ENCODE assay signal across 28 cellular contexts in genomic region chr10:73634397-73634796, GRCh38. TPM values are rescaled to one million over a fixed set of nuclear protein-coding genes. Genes with fewer than 3 reads are reported as not detected.
DNase-seq lines count a peak whose midpoint lies in the region; ATAC-seq, FAIRE-seq and TF ChIP-seq lines count a peak whose summit lies in the region.
"Had no signal": no experiment of that assay in that cellular context is flagged by ENCODE, and none has a peak within 500 bp of the region (broad histone marks: within the 10 kb centered on the region; RNA-seq: fewer than 3 reads in every experiment).

No MANE protein-coding gene starts in this region.

- H4K20me1 ChIP-seq in IMR-90 (ENCODE audit: insufficient read depth, low read length): no peaks in the 10 kb centered on the region

- no peak overlapping the region; the same call in 1 of the 2 replicates for H3K4me2 ChIP-seq in IMR-90 (ENCODE audit: low read depth, low read length)
- no peak overlapping the region for H3K4me2 ChIP-seq in mesendoderm (ENCODE audit: low read length)

- dilution Hi-C loops in IMR-90 (cut with HindIII; ENCODE audit: low sequenced_read_pairs, unreplicated experiment): no loop called here

- H3K79me2 ChIP-seq in mesendoderm (ENCODE audit: control insufficient read depth, insufficient read depth, low read length): no peaks in the 10 kb centered on the region

- no peak overlapping the region for H3K56ac ChIP-seq in IMR-90 (ENCODE audit: extremely low read depth, insufficient read depth, low read length)
- no peak overlapping the region for H3K56ac ChIP-seq in mesendoderm (ENCODE audit: low read length)

- H3K36me3 Mint-ChIP-seq in T-helper 17 cell (ENCODE audit: low read depth): no peaks in the 10 kb centered on the region

- DNase-seq in IMR-90 (no peak), T-helper 17 cell (no peak), mesendoderm (no peak), upper lobe of right lung (no peak), GM12892 (ENCODE audit: insufficient read length) (no peak), SW480 (ENCODE audit: low spot score) (no peak)
- DNase-seq: CD4-positive, alpha-beta T cell; COR-L47; DMS153; KBM-7; NCI-H1417; NCI-H1694 treated with DMSO at 0.1 percent for 48 hours; NCI-H2081 treated with DMSO at 0.1 percent for 48 hours; NCI-H774; NK-92 treated with Interleukin-12 subunit alpha and Interleukin-12 subunit beta, amount 100 ng/mL, for 24 hours; SHP77 treated with DMSO at 0.1 percent for 48 hours; SW 1271 had no signal

- POLR2A ChIA-PET in IMR-90 (lab: Charles Lee; ENCODE audit: unreplicated experiment): no interaction called here

- no peak overlapping the region for H2BK15ac ChIP-seq in IMR-90 (ENCODE audit: low read depth, low read length)
- no peak overlapping the region for H2BK15ac ChIP-seq in mesendoderm (replicated peaks; ENCODE audit: low read depth)

- H3K27ac ChIP-seq in IMR-90 (ENCODE audit: insufficient read depth, low read length) (no peak overlapping the region), mesendoderm (ENCODE audit: low read depth, low read length) (no peak overlapping the region), upper lobe of right lung (no peak overlapping the region)
- H3K27ac ChIP-seq: HL-60, RWPE1, SK-N-MC had no signal

- H3K23ac ChIP-seq in IMR-90 (ENCODE audit: low read depth, low read length) (no peak overlapping the region), mesendoderm (ENCODE audit: low read length) (peak overlapping the region; percentile 45)

- TF ChIP-seq POLR2A in IMR-90 (IDR thresholded peaks at IDR 0.05; ENCODE audit: low read depth, low read length): no peak
- no peak for TF ChIP-seq POLR2A in GM12892 (IDR thresholded peaks at IDR 0.05; ENCODE audit: low read depth, low read length)

- H3K27ac Mint-ChIP-seq in T-helper 17 cell: peak overlapping the region; percentile 24
- H3K27ac Mint-ChIP-seq: CD4-positive, alpha-beta T cell had no signal

- no peaks in the 10 kb centered on the region for H3K9me1 ChIP-seq in IMR-90 (ENCODE audit: insufficient read depth, low read length)

- H3K18ac ChIP-seq in IMR-90 (ENCODE audit: low read depth, low read length) (no peak overlapping the region), mesendoderm (ENCODE audit: low read length) (no peak overlapping the region)

- no peak for TF ChIP-seq CTCF in IMR-90 (conservative IDR thresholded peaks at IDR 0.05; ENCODE audit: low read depth, low read length)
- TF ChIP-seq CTCF in upper lobe of right lung (IDR thresholded peaks at IDR 0.05): no peak

- H3K4me3 ChIP-seq in IMR-90 (ENCODE audit: insufficient read depth, low read depth, low read length) (no peak overlapping the region), mesendoderm (ENCODE audit: low read length) (no peak overlapping the region), upper lobe of right lung (no peak overlapping the region)
- H3K4me3 ChIP-seq: SK-N-MC had no signal

- H3K27me3 ChIP-seq in IMR-90 (ENCODE audit: control insufficient read depth, insufficient read depth, low read length) (peaks cover 6% of the 10 kb centered on the region; the same call in 1 of the 2 replicates), mesendoderm (ENCODE audit: insufficient read depth, low read length, poor library complexity) (no peaks in the 10 kb centered on the region), upper lobe of right lung (no peaks in the 10 kb centered on the region)

- no peak overlapping the region for H3K4me3 Mint-ChIP-seq in T-helper 17 cell
- H3K4me3 Mint-ChIP-seq: CD4-positive, alpha-beta T cell had no signal

- H3K4me1 ChIP-seq in IMR-90 (ENCODE audit: control insufficient read depth, insufficient read depth, low read length) (no peaks in the 10 kb centered on the region; the same call in 1 of the 2 replicates), mesendoderm (ENCODE audit: control insufficient read depth, low read depth, low read length) (no peaks in the 10 kb centered on the region), upper lobe of right lung (no peaks in the 10 kb centered on the region)

- H2AK9ac ChIP-seq in IMR-90 (replicated peaks; ENCODE audit: low read depth, low read length, poor library complexity): no peak overlapping the region

- H4K5ac ChIP-seq in IMR-90 (ENCODE audit: low read depth, low read length): no peak overlapping the region
- H4K5ac ChIP-seq in mesendoderm (ENCODE audit: low read length): no peak overlapping the region

- H3K36me3 ChIP-seq in IMR-90 (ENCODE audit: control insufficient read depth, insufficient read depth, low read length) (no peaks in the 10 kb centered on the region), mesendoderm (ENCODE audit: control insufficient read depth, insufficient read depth, low read length) (no peaks in the 10 kb centered on the region), upper lobe of right lung (no peaks in the 10 kb centered on the region)

- BruUV-seq in IMR-90 (replicated peaks; lab: Mats Ljungman, UMichigan): no TSS peak

- H2AK5ac ChIP-seq in IMR-90 (ENCODE audit: low read depth, low read length) (no peak overlapping the region), mesendoderm (ENCODE audit: low read length) (no peak overlapping the region)

- intact Hi-C loops in IMR-90 (cut with micrococcal nuclease): no loop called here
- intact Hi-C loops in upper lobe of right lung (cut with DNase I): no loop called here

- H3K79me1 ChIP-seq in IMR-90 (ENCODE audit: low read depth in 1 of 2, low read length in 2 of 2) (no peaks in the 10 kb centered on the region), mesendoderm (ENCODE audit: low read length) (no peaks in the 10 kb centered on the region)

- H2BK5ac ChIP-seq in IMR-90 (ENCODE audit: low read depth, low read length, poor library complexity, severe bottlenecking) (no peak overlapping the region), mesendoderm (ENCODE audit: low read length) (no peak overlapping the region)

- H2AFZ ChIP-seq in IMR-90 (replicated peaks; ENCODE audit: low read length, poor library complexity): peak overlapping the region; percentile 79

- H3K9me3 ChIP-seq in IMR-90 (ENCODE audit: control insufficient read depth, insufficient read depth, low read length) (no peaks in the 10 kb centered on the region), T-helper 17 cell (ENCODE audit: control insufficient read depth, low read length, poor library complexity, severe bottlenecking) (no peaks in the 10 kb centered on the region), upper lobe of right lung (no peaks in the 10 kb centered on the region)

- ATAC-seq in IMR-90 (ENCODE audit: low read depth) (no peak), T-helper 17 cell (no peak), upper lobe of right lung (peak; percentile 21), GM19324 (IDR thresholded peaks at IDR 0.05; ENCODE audit: low FRiP score, unreplicated experiment) (no peak)
- ATAC-seq: HepG2 had no signal

- H3K4ac ChIP-seq in IMR-90 (ENCODE audit: low read depth, low read length) (no peak overlapping the region), mesendoderm (ENCODE audit: low read depth, low read length) (no peak overlapping the region)

- no peak for TF ChIP-seq RAD21 in IMR-90 (IDR thresholded peaks at IDR 0.05; ENCODE audit: low read length)

- H3K27me3 Mint-ChIP-seq in T-helper 17 cell: peaks cover 5% of the 10 kb centered on the region
- H3K27me3 Mint-ChIP-seq: CD4-positive, alpha-beta T cell had no signal

- no peaks in the 10 kb centered on the region for H3K4me1 Mint-ChIP-seq in T-helper 17 cell

- CTCF ChIA-PET in IMR-90 (lab: Yijun Ruan, JAX): interaction anchor here (0.5 kb wide), 1 partner anchor 200 kb away, joined by 3 read pairs; no protein-coding TSS in a partner anchor

- H3K9ac ChIP-seq in IMR-90 (ENCODE audit: low read depth, low read length) (no peak overlapping the region), mesendoderm (ENCODE audit: low read length) (no peak overlapping the region)

- in situ Hi-C loops in IMR-90 (cut with MboI; ENCODE audit: low sequenced_read_pairs): loop anchor here (25.0 kb wide), 1 partner anchor 372 kb away; the partner anchor contains the start of gene MRPS16

- FAIRE-seq in GM12892 (lab: Jason Lieb, UNC): no peak
- FAIRE-seq: G401.6, GM18507, HepG2 had no signal

- H4K91ac ChIP-seq in IMR-90 (ENCODE audit: insufficient read depth, low read depth, low read length): no peak overlapping the region

- H2BK120ac ChIP-seq in IMR-90 (ENCODE audit: low read depth, low read length) (no peak overlapping the region), mesendoderm (ENCODE audit: low read depth, low read length) (no peak overlapping the region)

- no peak overlapping the region for H2BK20ac ChIP-seq in IMR-90 (ENCODE audit: low read depth, low read length)

- WGBS in IMR-90 (ENCODE audit: extremely low coverage in 2 of 2, insufficient read length in 1 of 2), 2 experiments: 7% methylated on average over 3 of the region's 6 CpGs; no CpG with 5 or more reads in 1 of the 2 experiments
- no CpG with 5 or more reads among the region's 6 CpGs for WGBS in mesendoderm (ENCODE audit: extremely low coverage, insufficient coverage, low lambda C conversion rate)

- H4K8ac ChIP-seq in IMR-90 (ENCODE audit: low read depth in 2 of 2, low read length in 2 of 2) (no peak overlapping the region), mesendoderm (ENCODE audit: low read depth, low read length) (no peak overlapping the region)

- H3K14ac ChIP-seq in IMR-90 (replicated peaks; ENCODE audit: low read depth, low read length): no peak overlapping the region

TF ChIP-seq in IMR-90, 13 proteins besides CTCF, POLR2A, EP300 and RAD21 (continues in another document):
- no peak for TF ChIP-seq NFE2L2 (IDR thresholded peaks at IDR 0.05; ENCODE audit: low read depth, low read length)

RNA-seq across cellular contexts. Expression of gene MYOZ1, which starts 6.9 kb away (rescaled TPM):
- total RNA-seq in IMR-90 (2012; rRNA removed) (under 0.01 and 0.18 TPM in 2 replicates), T-helper 17 cell (not detected), upper lobe of right lung (5.2 TPM)
- 0.27 and 0.29 TPM in 2 replicates for polyA plus RNA-seq in IMR-90 (2012; rRNA removed)
- 0.15 and 0.24 TPM in 2 replicates for polyA plus RNA-seq in IMR-90 (2012; cell fraction: cytosol; rRNA removed)
- polyA plus RNA-seq in IMR-90 (2012; cell fraction: nucleus; rRNA removed; ENCODE audit: low replicate concordance): 0.04 and 0.10 TPM in 2 replicates
- polyA plus RNA-seq in mesendoderm (2013, experiment 1 of 2): 0.76 TPM
- polyA plus RNA-seq in mesendoderm (2013, experiment 2 of 2): 1.1 TPM
- 0.45 TPM for polyA plus RNA-seq in GM12892 (2012; ENCODE audit: missing spikeins)
- total RNA-seq: CD4-positive, alpha-beta T cell; Daoy; HepG2; HT-29; NCI-H460 had no signal
- polyA plus RNA-seq: HepG2 had no signal

RNA-seq across cellular contexts. Expression of gene SYNPO2L, which starts 21.4 kb away (rescaled TPM):
- under 0.01 and 0.18 TPM in 2 replicates for total RNA-seq in IMR-90 (2012; rRNA removed)
- 0.62 and 0.75 TPM in 2 replicates for polyA plus RNA-seq in IMR-90 (2012; rRNA removed)
- 0.41 and 0.60 TPM in 2 replicates for polyA plus RNA-seq in IMR-90 (2012; cell fraction: cytosol; rRNA removed)
- polyA plus RNA-seq in IMR-90 (2012; cell fraction: nucleus; rRNA removed; ENCODE audit: low replicate concordance): 0.53 and 0.86 TPM in 2 replicates
- under 1 TPM in 1 of 2 donors, not detected in 1; 0.08 TPM for total RNA-seq in T-helper 17 cell
- polyA plus RNA-seq in mesendoderm (2013, experiment 1 of 2): 0.42 TPM
- polyA plus RNA-seq in mesendoderm (2013, experiment 2 of 2): 0.39 TPM
- total RNA-seq in upper lobe of right lung: 5.9 TPM
- 0.66 TPM for polyA plus RNA-seq in GM12892 (2012; ENCODE audit: missing spikeins)
- total RNA-seq: CD4-positive, alpha-beta T cell; Daoy; H4; HepG2; HT-29; NCI-H460 had no signal
- polyA plus RNA-seq: HepG2 had no signal

RNA-seq across cellular contexts. Expression of gene USP54, which starts 43.3 kb away (rescaled TPM):
- total RNA-seq in IMR-90 (2012; rRNA removed): 7.9 and 8.9 TPM in 2 replicates
- 4.0 and 4.5 TPM in 2 replicates for polyA plus RNA-seq in IMR-90 (2012; rRNA removed)
- 1.1 and 1.8 TPM in 2 replicates for polyA plus RNA-seq in IMR-90 (2012; cell fraction: cytosol; rRNA removed)
- polyA plus RNA-seq in IMR-90 (2012; cell fraction: nucleus; rRNA removed; ENCODE audit: low replicate concordance): 4.1 and 7.2 TPM in 2 replicates
- 1 to 10 TPM; 3.6 TPM for total RNA-seq in T-helper 17 cell
- 17.7 TPM for polyA plus RNA-seq in mesendoderm (2013, experiment 1 of 2)
- 17.4 TPM for polyA plus RNA-seq in mesendoderm (2013, experiment 2 of 2)
- total RNA-seq in upper lobe of right lung: 114 TPM
- polyA plus RNA-seq in GM12892 (2012; ENCODE audit: missing spikeins): 4.6 TPM

Comparison
In these comparisons a context has a peak if more than half of its experiments do, and no peak if none do; other contexts are left out.
1. RNA of gene USP54, which starts 43.3 kb away (total RNA-seq): 114 TPM in upper lobe of right lung (single experiment); 7.9 to 8.9 TPM in IMR-90 and 3.6 TPM in T-helper 17 cell; every median in the first group is over 10 times any median in the second.